Comparison of ENCODE assay signal across 32 cellular contexts in the genomic region with DNA sequence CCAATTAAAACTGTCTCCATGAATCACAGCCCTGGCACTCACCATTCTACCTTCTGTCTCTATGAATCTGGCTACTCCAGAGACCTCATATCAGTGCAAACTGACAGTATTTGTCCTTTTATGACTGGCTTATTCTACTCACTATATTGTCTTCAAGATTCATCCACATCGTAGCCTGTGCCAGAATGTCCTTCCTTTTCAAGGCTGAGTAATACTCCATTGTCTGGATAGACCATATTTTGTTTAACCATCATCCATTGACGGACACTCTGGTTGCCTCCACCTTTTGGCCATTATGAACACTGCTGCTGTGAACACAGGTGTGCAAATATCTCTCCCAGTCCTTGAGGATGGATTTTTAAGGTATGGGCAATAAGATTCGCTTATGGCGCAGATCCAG.
"Had no signal": no experiment of that assay in that cellular context is flagged by ENCODE, and none has a peak within 500 bp of the region (broad histone marks: within the 10 kb centered on the region; RNA-seq: fewer than 3 reads in every experiment).

No MANE protein-coding gene starts in this region.

- H3K27me3 Mint-ChIP-seq: activated CD4-positive, alpha-beta memory T cell treated with anti-CD3 and anti-CD28 coated beads for 36 hours; activated naive CD8-positive, alpha-beta T cell treated with anti-CD3 and anti-CD28 coated beads for 36 hours had no signal

- H3K9me3 Mint-ChIP-seq: activated CD4-positive, alpha-beta T cell treated with anti-CD3 and anti-CD28 coated beads, Interleukin-2, amount 10 ng/mL, durations not matched to agents 24 days and 14 days; activated naive CD4-positive, alpha-beta T cell treated with anti-CD3 and anti-CD28 coated beads for 36 hours; activated T-cell treated with anti-CD3 and anti-CD28 coated beads, Interleukin-2, amount 50 U/mL, for 4 hours; activated T-helper 17 cell treated with anti-CD3 and anti-CD28 coated beads, Interleukin-2, amount 50 U/mL, for 72 hours; T-helper 2 cell treated with Interferon-gamma antibody and Interleukin-4, amounts not matched to agents 5 μg/mL and 100 μg/mL, for 36 hours had no signal

- DNase-seq: activated B cell treated with CpG ODN at 0.5 μM for 24 hours; activated CD4-positive, alpha-beta memory T cell treated with anti-CD3 and anti-CD28 coated beads for 36 hours; activated CD4-positive, alpha-beta T cell treated with anti-CD3 and anti-CD28 coated beads for 4 hours; activated CD4-positive, alpha-beta T cell treated with anti-CD3 and anti-CD28 coated beads, Interleukin-2, amount 10 ng/mL, durations not matched to agents 24 days and 14 days; activated CD4-positive, alpha-beta T cell treated with anti-CD3 and anti-CD28 coated beads, Interleukin-2, amount 50 U/mL, for 1 hour; activated CD4-positive, alpha-beta T cell treated with anti-CD3 and anti-CD28 coated beads, Interleukin-2, amount 50 U/mL, for 4 hours; activated CD4-positive, CD25-positive, alpha-beta regulatory T cell treated with anti-CD3 and anti-CD28 coated beads, Interleukin-2, amount 50 U/mL, for 72 hours; activated CD8-positive, alpha-beta memory T cell treated with anti-CD3 and anti-CD28 coated beads, Interleukin-2, amount 50 U/mL, for 4 hours; activated CD8-positive, alpha-beta T cell treated with anti-CD3 and anti-CD28 coated beads for 36 hours; activated effector memory CD4-positive, alpha-beta T cell treated with anti-CD3 and anti-CD28 coated beads, Interleukin-2, amount 50 U/mL, for 16 hours; activated gamma-delta T cell treated with Interleukin-2 at 50 U/mL for 16 hours; activated naive CD4-positive, alpha-beta T cell; activated naive CD4-positive, alpha-beta T cell treated with anti-CD3 and anti-CD28 coated beads for 36 hours; activated naive CD4-positive, alpha-beta T cell treated with anti-CD3 and anti-CD28 coated beads, Interleukin-2, amount 50 U/mL, for 16 hours; activated naive CD8-positive, alpha-beta T cell treated with anti-CD3 and anti-CD28 coated beads for 36 hours; activated T-cell treated with anti-CD3 and anti-CD28 coated beads for 4 hours; activated T-cell treated with anti-CD3 and anti-CD28 coated beads, Interleukin-2, amount 50 U/mL, for 1 hour; activated T-cell treated with anti-CD3 and anti-CD28 coated beads, Interleukin-2, amount 50 U/mL, for 4 hours; activated T-cell treated with anti-CD3 and anti-CD28 coated beads, Interleukin-2, amount 50 U/mL, for 72 hours; adrenal gland; amniotic stem cell; anterior cingulate cortex; brain microvascular endothelial cell; central memory CD4-positive, alpha-beta T cell; T-helper 1 cell; T-helper 2 cell; T-helper 9 cell had no signal

- H3K27ac Mint-ChIP-seq: activated B cell treated with CpG ODN at 0.5 μM for 24 hours; activated CD4-positive, alpha-beta memory T cell treated with anti-CD3 and anti-CD28 coated beads for 36 hours; activated CD4-positive, alpha-beta T cell treated with anti-CD3 and anti-CD28 coated beads, Interleukin-2, amount 10 ng/mL, durations not matched to agents 24 days and 14 days; activated CD8-positive, alpha-beta T cell treated with anti-CD3 and anti-CD28 coated beads for 36 hours; activated naive CD4-positive, alpha-beta T cell treated with anti-CD3 and anti-CD28 coated beads for 36 hours; activated naive CD4-positive, alpha-beta T cell treated with anti-CD3 and anti-CD28 coated beads, Interleukin-2, amount 50 U/mL, for 72 hours; activated naive CD8-positive, alpha-beta T cell treated with anti-CD3 and anti-CD28 coated beads for 36 hours; activated T-cell treated with anti-CD3 and anti-CD28 coated beads, Interleukin-2, amount 50 U/mL, for 72 hours; activated T-helper 1 cell treated with anti-CD3 and anti-CD28 coated beads, Interleukin-12 subunit alpha, Interleukin-12 subunit beta, Interleukin-2, Interleukin-4 antibody, amounts not matched to agents 30 ng/mL and 10 ng/mL and 1 ng/mL, durations not matched to agents 14 hours and 24 hours and 36 hours; activated T-helper 17 cell treated with anti-CD3 and anti-CD28 coated beads, Interleukin-2, amount 50 U/mL, for 72 hours; T-helper 1 cell treated with Interleukin-12 subunit alpha and Interleukin-12 subunit beta and Interleukin-4 antibody, amounts not matched to agents 30 μg/mL and 1 μg/mL, for 36 hours; T-helper 2 cell treated with Interferon-gamma antibody and Interleukin-4, amounts not matched to agents 5 μg/mL and 100 μg/mL, for 36 hours had no signal

- H3K4me1 Mint-ChIP-seq: activated B cell treated with CpG ODN at 0.5 μM for 24 hours; activated CD4-positive, alpha-beta T cell treated with anti-CD3 and anti-CD28 coated beads, Interleukin-2, amount 10 ng/mL, durations not matched to agents 24 days and 14 days; activated naive CD8-positive, alpha-beta T cell treated with anti-CD3 and anti-CD28 coated beads for 36 hours; activated T-helper 17 cell treated with anti-CD3 and anti-CD28 coated beads, Interleukin-2, amount 50 U/mL, for 72 hours had no signal

- ATAC-seq: activated CD8-positive, alpha-beta T cell treated with anti-CD3 and anti-CD28 coated beads for 36 hours; activated naive CD4-positive, alpha-beta T cell treated with anti-CD3 and anti-CD28 coated beads, Interleukin-2, amount 50 U/mL, for 72 hours; activated T-cell treated with anti-CD3 and anti-CD28 coated beads, Interleukin-2, amount 50 U/mL, for 4 hours; activated T-cell treated with anti-CD3 and anti-CD28 coated beads, Interleukin-2, amount 50 U/mL, for 72 hours; activated T-helper 17 cell treated with anti-CD3 and anti-CD28 coated beads, Interleukin-2, amount 50 U/mL, for 72 hours had no signal

- H3K36me3 Mint-ChIP-seq: activated naive CD4-positive, alpha-beta T cell treated with anti-CD3 and anti-CD28 coated beads, Interleukin-2, amount 50 U/mL, for 72 hours had no signal

- H3K4me3 Mint-ChIP-seq: activated B cell treated with CpG ODN at 0.5 μM for 24 hours; activated CD4-positive, alpha-beta memory T cell treated with anti-CD3 and anti-CD28 coated beads for 36 hours; activated CD4-positive, alpha-beta T cell treated with anti-CD3 and anti-CD28 coated beads, Interleukin-2, amount 10 ng/mL, durations not matched to agents 24 days and 14 days; activated CD8-positive, alpha-beta T cell treated with anti-CD3 and anti-CD28 coated beads for 36 hours; activated naive CD4-positive, alpha-beta T cell treated with anti-CD3 and anti-CD28 coated beads for 36 hours; activated naive CD8-positive, alpha-beta T cell treated with anti-CD3 and anti-CD28 coated beads for 36 hours; activated T-cell treated with anti-CD3 and anti-CD28 coated beads, Interleukin-2, amount 50 U/mL, for 4 hours; activated T-cell treated with anti-CD3 and anti-CD28 coated beads, Interleukin-2, amount 50 U/mL, for 72 hours; activated T-helper 1 cell treated with anti-CD3 and anti-CD28 coated beads, Interleukin-12 subunit alpha, Interleukin-12 subunit beta, Interleukin-2, Interleukin-4 antibody, amounts not matched to agents 30 ng/mL and 10 ng/mL and 1 ng/mL, durations not matched to agents 14 hours and 24 hours and 36 hours; activated T-helper 17 cell treated with anti-CD3 and anti-CD28 coated beads, Interleukin-2, amount 50 U/mL, for 72 hours; T-helper 1 cell treated with Interleukin-12 subunit alpha and Interleukin-12 subunit beta and Interleukin-4 antibody, amounts not matched to agents 30 μg/mL and 1 μg/mL, for 36 hours; T-helper 2 cell treated with Interferon-gamma antibody and Interleukin-4, amounts not matched to agents 5 μg/mL and 100 μg/mL, for 36 hours had no signal
